18 cellular contexts compared by ENCODE assay signal in the genomic region with DNA sequence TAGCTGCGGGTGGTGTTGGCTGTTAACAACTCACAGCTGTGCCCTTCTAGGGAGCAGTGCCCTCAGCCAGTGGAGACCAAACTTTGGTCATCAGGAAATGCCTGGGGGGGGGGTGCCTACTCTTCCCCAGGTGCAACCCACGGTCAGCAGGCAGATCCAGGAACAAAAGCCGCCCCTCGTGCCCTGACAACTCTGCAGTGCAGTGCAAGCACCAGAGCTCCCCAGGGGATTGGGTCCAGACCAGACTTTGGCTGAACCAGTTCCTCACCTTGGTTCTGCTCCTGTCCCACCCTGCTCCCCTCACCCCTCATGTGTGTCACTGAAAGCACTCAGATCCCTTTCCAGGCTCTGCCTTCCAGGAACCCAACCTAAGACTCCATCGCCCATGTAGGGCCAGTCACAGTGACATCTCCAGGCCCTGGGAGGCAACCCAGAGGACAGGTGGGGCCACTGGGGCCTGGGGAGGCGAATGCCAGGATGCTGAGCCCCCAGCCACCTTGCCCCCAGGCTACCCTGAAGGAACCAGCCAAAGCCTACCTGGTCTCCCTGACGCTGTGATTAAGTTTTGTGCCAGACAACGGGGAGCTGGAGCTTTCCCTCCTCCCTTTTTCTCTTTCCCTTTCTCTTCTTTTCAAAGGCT.
"Had no signal": no experiment of that assay in that cellular context is flagged by ENCODE, and none has a peak within 500 bp of the region (broad histone marks: within the 10 kb centered on the region; RNA-seq: fewer than 3 reads in every experiment).

No MANE protein-coding gene starts in this region.

- H3K4me3 Mint-ChIP-seq: activated CD8-positive, alpha-beta T cell treated with anti-CD3 and anti-CD28 coated beads for 36 hours; activated naive CD4-positive, alpha-beta T cell treated with anti-CD3 and anti-CD28 coated beads for 36 hours; activated T-helper 1 cell treated with anti-CD3 and anti-CD28 coated beads, Interleukin-12 subunit alpha, Interleukin-12 subunit beta, Interleukin-2, Interleukin-4 antibody, amounts not matched to agents 30 ng/mL and 10 ng/mL and 1 ng/mL, durations not matched to agents 14 hours and 24 hours and 36 hours; T-helper 2 cell treated with Interferon-gamma antibody and Interleukin-4, amounts not matched to agents 5 μg/mL and 100 μg/mL, for 36 hours had no signal

- DNase-seq: activated CD4-positive, alpha-beta T cell treated with anti-CD3 and anti-CD28 coated beads for 1 hour; activated CD8-positive, alpha-beta T cell treated with anti-CD3 and anti-CD28 coated beads for 36 hours; activated naive CD4-positive, alpha-beta T cell treated with anti-CD3 and anti-CD28 coated beads for 36 hours; foreskin keratinocyte; mesendoderm; SIG-M5; stimulated activated CD4-positive, alpha-beta T cell treated with anti-CD3 and anti-CD28 coated beads, Interleukin-1b, Interleukin-23, amount 100 ng/mL, for 48 hours; stimulated activated naive CD4-positive, alpha-beta T cell; substantia nigra; transverse colon had no signal

- ATAC-seq: activated CD8-positive, alpha-beta T cell treated with anti-CD3 and anti-CD28 coated beads for 36 hours; heart left ventricle; left lobe of liver had no signal

- H3K27me3 ChIP-seq: right atrium auricular region had no signal

- H3K36me3 ChIP-seq: breast epithelium, heart left ventricle, right atrium auricular region, transverse colon had no signal

- H3K27ac ChIP-seq: breast epithelium, dorsolateral prefrontal cortex, foreskin keratinocyte, heart left ventricle, right atrium auricular region, transverse colon had no signal

- H3K9me3 ChIP-seq: transverse colon had no signal

- H3K4me3 ChIP-seq: breast epithelium, dorsolateral prefrontal cortex, heart left ventricle, right atrium auricular region, smooth muscle cell, transverse colon had no signal

- H3K9me3 Mint-ChIP-seq: activated CD8-positive, alpha-beta T cell treated with anti-CD3 and anti-CD28 coated beads for 36 hours; activated T-helper 1 cell treated with anti-CD3 and anti-CD28 coated beads, Interleukin-12 subunit alpha, Interleukin-12 subunit beta, Interleukin-2, Interleukin-4 antibody, amounts not matched to agents 30 ng/mL and 10 ng/mL and 1 ng/mL, durations not matched to agents 14 hours and 24 hours and 36 hours; T-helper 2 cell treated with Interferon-gamma antibody and Interleukin-4, amounts not matched to agents 5 μg/mL and 100 μg/mL, for 36 hours had no signal

- H3K4me1 ChIP-seq: breast epithelium, foreskin keratinocyte, heart left ventricle, right atrium auricular region, transverse colon had no signal

- H3K27ac Mint-ChIP-seq: activated CD8-positive, alpha-beta T cell treated with anti-CD3 and anti-CD28 coated beads for 36 hours; activated naive CD4-positive, alpha-beta T cell treated with anti-CD3 and anti-CD28 coated beads for 36 hours; activated T-helper 1 cell treated with anti-CD3 and anti-CD28 coated beads, Interleukin-12 subunit alpha, Interleukin-12 subunit beta, Interleukin-2, Interleukin-4 antibody, amounts not matched to agents 30 ng/mL and 10 ng/mL and 1 ng/mL, durations not matched to agents 14 hours and 24 hours and 36 hours; T-helper 2 cell treated with Interferon-gamma antibody and Interleukin-4, amounts not matched to agents 5 μg/mL and 100 μg/mL, for 36 hours had no signal
